8 cellular contexts compared by ENCODE assay signal in genomic region chr12:119659289-119659897, GRCh38. TPM values are rescaled to one million over a fixed set of nuclear protein-coding genes. Genes with fewer than 3 reads are reported as not detected.
DNase-seq lines count a peak whose midpoint lies in the region; ATAC-seq and TF ChIP-seq lines count a peak whose summit lies in the region.

No MANE protein-coding gene starts in this region.

- H3K27ac Mint-ChIP-seq in natural killer cell, result peak overlapping the region; percentile 68 to 75

- 40 to 42% methylated on average over 6 of the region's 6 CpGs for WGBS in heart right ventricle, 2 donors

- H3K4me1 Mint-ChIP-seq in natural killer cell, result peaks cover 8 to 10% of the 10 kb centered on the region in 2 donors

- intact Hi-C loops in heart right ventricle (cut with DNase I), result loop anchor here in 3 of 10 donors (2.0 to 10.0 kb wide), 2 partner anchors 121 to 245 kb away; no protein-coding TSS in a partner anchor
- intact Hi-C loops in Right ventricle myocardium superior (cut with DNase I), result no loop called here
- intact Hi-C loops in natural killer cell (cut with micrococcal nuclease), result loop anchor here (5.0 kb wide), 1 partner anchor 217 kb away; no protein-coding TSS in a partner anchor

- peaks cover 0 to 5% (median 0%) of the 10 kb centered on the region in 11 donors for H3K9me3 ChIP-seq in heart right ventricle

- peaks cover 0 to 11% (median 0%) of the 10 kb centered on the region in 9 donors for H3K4me1 ChIP-seq in heart right ventricle

- peak; percentile 68 to 95 (median 88) for TF ChIP-seq CTCF in heart right ventricle (IDR thresholded peaks at IDR 0.05)
- peak; percentile 98 for TF ChIP-seq CTCF in natural killer cell (IDR thresholded peaks at IDR 0.05)

- H3K9me3 Mint-ChIP-seq in natural killer cell, result no peaks in the 10 kb centered on the region

- H3K27me3 ChIP-seq in heart right ventricle, result no peaks in the 10 kb centered on the region

- H3K27me3 Mint-ChIP-seq in natural killer cell (ENCODE audit: low read depth in 2 of 2), result peaks cover 0 to 4% of the 10 kb centered on the region in 2 donors

- no peaks in the 10 kb centered on the region for H3K36me3 ChIP-seq in heart right ventricle

- no peaks in the 10 kb centered on the region for H3K36me3 Mint-ChIP-seq in natural killer cell

- H3K27ac ChIP-seq in heart right ventricle, result no peak overlapping the region

- no peak for DNase-seq in heart right ventricle
- DNase-seq in Right ventricle myocardium superior, result no peak
- peak; percentile 70 for DNase-seq in KBM-7
- DNase-seq in T follicular helper cell (ENCODE audit: low read depth), result peak; percentile 19
- peak; percentile 27 for DNase-seq in dedifferentiated amniotic fluid mesenchymal stem cell (ENCODE audit: extremely low spot score)
- DNase-seq in natural killer cell, result peak; percentile 25
- no peak for DNase-seq in SKM-1 (lab: John Stamatoyannopoulos, UW; ENCODE audit: unreplicated experiment)

- in situ Hi-C loops in KBM-7 (cut with MboI; ENCODE audit: low pct_unique_long_range_greater_than_20kb, low sequenced_read_pairs), result no loop called here

- H3K4me3 Mint-ChIP-seq in natural killer cell, result no peak overlapping the region

- H3K4me3 ChIP-seq in heart right ventricle, result no peak overlapping the region

- ATAC-seq in heart right ventricle (no peak), Right ventricle myocardium superior (ENCODE audit: poor library complexity) (no peak), natural killer cell (peak; percentile 64 to 85 (median 82)), GM19324 (IDR thresholded peaks at IDR 0.05; ENCODE audit: low FRiP score, unreplicated experiment) (no peak)

RNA-seq across cellular contexts. Expression of gene PRKAB1, which starts 8.5 kb away (rescaled TPM):
- total RNA-seq in heart right ventricle, result 10 to 100 TPM in 5 of 10 donors, 1 to 10 TPM in 5; 8.6 to 14.5 (median 10.4) TPM
- 10 to 100 TPM; 13.5 to 14.3 TPM for polyA plus RNA-seq in heart right ventricle
- total RNA-seq in Right ventricle myocardium superior, result 9.3 TPM
- total RNA-seq in natural killer cell, result 10 to 100 TPM; 21.8 to 34.6 (median 23.5) TPM

Comparison
In these comparisons a context has a peak if more than half of its experiments do, and no peak if none do; other contexts are left out.
1. ATAC-seq: peak in natural killer cell (3 of 3); none in heart right ventricle (0 of 8), Right ventricle myocardium superior (single experiment) and GM19324 (single experiment).
2. DNase-seq: peak in KBM-7 (single experiment), T follicular helper cell (single experiment), dedifferentiated amniotic fluid mesenchymal stem cell (single experiment) and natural killer cell (single experiment); none in heart right ventricle (0 of 2), Right ventricle myocardium superior (single experiment) and SKM-1 (single experiment).